ENCODE assay signal across 19 cellular contexts in the genomic region with DNA sequence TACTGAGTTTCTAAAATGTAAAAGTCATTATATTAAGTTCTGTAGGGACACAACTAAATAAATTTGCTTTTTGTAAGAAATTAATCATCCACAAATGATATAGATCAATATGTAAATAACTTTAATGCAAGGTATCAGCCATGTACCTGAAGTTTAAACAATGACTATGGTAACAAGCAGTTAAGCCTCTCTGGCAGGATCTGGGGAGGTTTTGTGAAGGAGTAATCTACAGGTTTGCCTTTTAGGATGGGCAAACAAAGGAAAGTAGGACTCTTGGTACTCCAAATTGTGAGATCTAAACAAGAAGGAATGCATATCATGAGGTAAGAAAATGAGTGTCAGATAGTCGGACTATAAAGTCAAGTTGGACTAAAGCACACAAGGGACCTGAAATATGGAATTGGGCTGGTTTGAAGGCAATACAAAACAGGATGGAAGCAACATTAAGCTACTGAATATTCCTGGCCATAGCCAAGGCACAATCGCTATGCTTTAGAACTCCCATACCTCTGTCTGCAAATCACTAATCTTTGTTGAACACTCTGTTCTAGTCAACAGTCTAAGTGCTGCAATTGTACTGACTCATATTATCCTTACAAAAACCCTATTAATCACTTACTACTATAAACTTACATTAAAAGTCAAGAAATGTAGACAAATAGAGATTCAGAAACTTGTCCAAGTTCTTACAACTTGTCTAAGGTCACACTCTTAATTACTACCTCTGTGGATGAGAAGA.
"Had no signal": no experiment of that assay in that cellular context is flagged by ENCODE, and none has a peak within 500 bp of the region (broad histone marks: within the 10 kb centered on the region; RNA-seq: fewer than 3 reads in every experiment).

No MANE protein-coding gene starts in this region.

- H3K27ac ChIP-seq: colonic mucosa, heart right ventricle, parathyroid adenoma, transverse colon, vagina had no signal

- H3K4me1 ChIP-seq: colonic mucosa, heart right ventricle, parathyroid adenoma, transverse colon, vagina had no signal

- H3K27me3 ChIP-seq: colonic mucosa, heart right ventricle, transverse colon, vagina had no signal

- DNase-seq: activated CD4-positive, alpha-beta memory T cell treated with anti-CD3 and anti-CD28 coated beads for 36 hours; activated naive CD8-positive, alpha-beta T cell treated with anti-CD3 and anti-CD28 coated beads for 36 hours; amygdala; central memory CD4-positive, alpha-beta T cell; colonic mucosa; endodermal cell; heart right ventricle; immature natural killer cell; natural killer cell; retina; stimulated activated CD4-positive, alpha-beta T cell treated with anti-CD3 and anti-CD28 coated beads, Interleukin-12 subunit alpha, Interleukin-12 subunit beta, amount 100 ng/mL, for 4 hours; stimulated activated CD4-positive, alpha-beta T cell treated with anti-CD3 and anti-CD28 coated beads, Interleukin-1b, Interleukin-23, amount 100 ng/mL, for 48 hours; stimulated activated naive CD4-positive, alpha-beta T cell treated with Interleukin-2 at 50 U/mL for 16 hours; substantia nigra; T1000; transverse colon had no signal

- H3K4me3 ChIP-seq: colonic mucosa, heart right ventricle, lung, transverse colon, vagina had no signal

- ATAC-seq: heart right ventricle, natural killer cell had no signal

- H3K79me2 ChIP-seq: parathyroid adenoma had no signal

- H3K9me3 ChIP-seq: colonic mucosa, transverse colon, vagina had no signal

- H2AFZ ChIP-seq: parathyroid adenoma had no signal

- H3K36me3 ChIP-seq: colonic mucosa, heart right ventricle, transverse colon, vagina had no signal

- H3K9ac ChIP-seq: parathyroid adenoma had no signal
